ENCODE assay signal across 9 cellular contexts in genomic region chr12:108634225-108634795, GRCh38. TPM values are rescaled to one million over a fixed set of nuclear protein-coding genes. Genes with fewer than 3 reads are reported as not detected.
A peak's percentile ranks its signal among the peaks of the same experiment; 100 is the strongest.
DNase-seq lines count a peak whose midpoint lies in the region; ATAC-seq and TF ChIP-seq lines count a peak whose summit lies in the region.
"Had no signal": no experiment of that assay in that cellular context is flagged by ENCODE, and none has a peak within 500 bp of the region (broad histone marks: within the 10 kb centered on the region; RNA-seq: fewer than 3 reads in every experiment).

No MANE protein-coding gene starts in this region.

- ATAC-seq in DND-41 (ENCODE audit: insufficient read depth, low read depth) (peak; percentile 42), HG03378 (IDR thresholded peaks at IDR 0.05; ENCODE audit: unreplicated experiment) (no peak), GM19463 (IDR thresholded peaks at IDR 0.05; ENCODE audit: unreplicated experiment) (no peak)

- H3K9me3 ChIP-seq in DND-41 (ENCODE audit: insufficient read depth, low read length, severe bottlenecking) (no peaks in the 10 kb centered on the region), muscle layer of duodenum (ENCODE audit: control insufficient read depth in 1 of 2, low read length in 2 of 2) (no peaks in the 10 kb centered on the region)

- peak overlapping the region; percentile 48; the same call in 1 of the 2 replicates for H2AFZ ChIP-seq in DND-41 (ENCODE audit: low read depth, low read length)
- H2AFZ ChIP-seq: parathyroid adenoma had no signal

- DNase-seq in DND-41 (peak; percentile 91), NCI-H2107 (lab: John Stamatoyannopoulos, UW) (peak; percentile 56), chondrocyte (ENCODE audit: low spot score) (no peak), T-helper 9 cell (no peak)
- DNase-seq in activated T-cell treated with anti-CD3 and anti-CD28 coated beads, Interleukin-2, amount 50 U/mL, for 24 hours, result peak; percentile 68

- peaks cover 100% of the 10 kb centered on the region for H3K4me1 ChIP-seq in DND-41 (ENCODE audit: insufficient read depth, low read length)
- peaks cover 13 to 25% of the 10 kb centered on the region in 2 donors for H3K4me1 ChIP-seq in muscle layer of duodenum (ENCODE audit: control insufficient read depth in 1 of 2, insufficient read depth in 2 of 2, low read length in 2 of 2)
- H3K4me1 ChIP-seq: parathyroid adenoma had no signal

- peak overlapping the region; percentile 98 for H3K4me3 Mint-ChIP-seq in activated T-cell treated with anti-CD3 and anti-CD28 coated beads, Interleukin-2, amount 50 U/mL, for 24 hours
- H3K4me3 Mint-ChIP-seq in chondrocyte (ENCODE audit: unreplicated experiment), result no peak overlapping the region

- H3K27me3 Mint-ChIP-seq in activated T-cell treated with anti-CD3 and anti-CD28 coated beads, Interleukin-2, amount 50 U/mL, for 24 hours, result no peaks in the 10 kb centered on the region
- no peaks in the 10 kb centered on the region for H3K27me3 Mint-ChIP-seq in chondrocyte (ENCODE audit: low read depth)

- peaks cover 50% of the 10 kb centered on the region for H3K79me2 ChIP-seq in DND-41 (ENCODE audit: insufficient read depth, low read length)
- H3K79me2 ChIP-seq: parathyroid adenoma had no signal

- H3K27me3 ChIP-seq in DND-41 (ENCODE audit: insufficient read depth, low read length, poor library complexity) (no peaks in the 10 kb centered on the region), muscle layer of duodenum (ENCODE audit: low read depth, low read length) (no peaks in the 10 kb centered on the region)

- H3K27ac ChIP-seq in DND-41 (ENCODE audit: low read length), result peak overlapping the region; percentile 95
- H3K27ac ChIP-seq in muscle layer of duodenum (ENCODE audit: low read length), result peak overlapping the region; percentile 69
- H3K27ac ChIP-seq: parathyroid adenoma had no signal

- peaks cover 69% of the 10 kb centered on the region for H3K4me1 Mint-ChIP-seq in activated T-cell treated with anti-CD3 and anti-CD28 coated beads, Interleukin-2, amount 50 U/mL, for 24 hours (ENCODE audit: low read depth)
- peaks cover 50% of the 10 kb centered on the region for H3K4me1 Mint-ChIP-seq in chondrocyte (ENCODE audit: low read depth)

- peak overlapping the region; percentile 86 for H3K9ac ChIP-seq in DND-41 (ENCODE audit: low read depth, low read length)
- H3K9ac ChIP-seq: parathyroid adenoma had no signal

- peaks cover 2% of the 10 kb centered on the region for H3K9me3 Mint-ChIP-seq in activated T-cell treated with anti-CD3 and anti-CD28 coated beads, Interleukin-2, amount 50 U/mL, for 24 hours
- H3K9me3 Mint-ChIP-seq in chondrocyte (ENCODE audit: low read depth), result no peaks in the 10 kb centered on the region

- TF ChIP-seq CTCF in DND-41 (IDR thresholded peaks at IDR 0.05; ENCODE audit: borderline replicate concordance, extremely low read depth, low read length, poor library complexity, severe bottlenecking), result peak; percentile 52
- TF ChIP-seq CTCF in chondrocyte (IDR thresholded peaks at IDR 0.05), result no peak

- H3K4me3 ChIP-seq in DND-41 (ENCODE audit: low read depth in 1 of 2, low read length in 2 of 2) (peak overlapping the region in 1 of 2 experiments; percentile 59; a peak in 2 of 4 replicates), muscle layer of duodenum (ENCODE audit: low read depth in 1 of 2, low read length in 2 of 2) (peak overlapping the region in 1 of 2 donors; percentile 49)

- peak overlapping the region; percentile 100 for H3K27ac Mint-ChIP-seq in activated T-cell treated with anti-CD3 and anti-CD28 coated beads, Interleukin-2, amount 50 U/mL, for 24 hours
- H3K27ac Mint-ChIP-seq in chondrocyte (ENCODE audit: unreplicated experiment), result no peak overlapping the region

- H3K4me2 ChIP-seq in DND-41 (ENCODE audit: insufficient read depth, low read length), result peak overlapping the region; percentile 78

- H4K20me1 ChIP-seq in DND-41 (ENCODE audit: insufficient read depth, low read length), result no peaks in the 10 kb centered on the region

- H3K36me3 ChIP-seq in DND-41 (ENCODE audit: insufficient read depth, low read length) (peaks cover 4% of the 10 kb centered on the region; the same call in 1 of the 2 replicates), muscle layer of duodenum (ENCODE audit: control insufficient read depth in 1 of 2, insufficient read depth in 2 of 2, low read length in 2 of 2) (no peaks in the 10 kb centered on the region)

- H3K36me3 Mint-ChIP-seq in activated T-cell treated with anti-CD3 and anti-CD28 coated beads, Interleukin-2, amount 50 U/mL, for 24 hours (ENCODE audit: low read depth), result peaks cover 30% of the 10 kb centered on the region
- H3K36me3 Mint-ChIP-seq in chondrocyte (ENCODE audit: low read depth), result peaks cover 1% of the 10 kb centered on the region

RNA-seq across cellular contexts. Expression of gene SELPLG, which starts 0.6 kb away (rescaled TPM):
- total RNA-seq in chondrocyte, result 2.2 to 3.2 TPM (median 2.9 TPM) in 3 replicates

RNA-seq across cellular contexts. Expression of gene TMEM119, which starts 36.4 kb away (rescaled TPM):
- total RNA-seq in chondrocyte, result 46.7 to 122 TPM (median 48.3 TPM) in 3 replicates

Comparison
In these comparisons a context has a peak if more than half of its experiments do, and no peak if none do; other contexts are left out.
1. DNase-seq: peak in DND-41 (single experiment), NCI-H2107 (single experiment) and activated T-cell treated with anti-CD3 and anti-CD28 coated beads, Interleukin-2, amount 50 U/mL, for 24 hours (single experiment); none in chondrocyte (single experiment) and T-helper 9 cell (single experiment).